In genomic region chr11:27387362-27387761, GRCh38 we compare ENCODE assay signal across 18 cellular contexts. TPM values are rescaled to one million over a fixed set of nuclear protein-coding genes. Genes with fewer than 3 reads are reported as not detected.
DNase-seq lines count a peak whose midpoint lies in the region; ATAC-seq and TF ChIP-seq lines count a peak whose summit lies in the region.
"Had no signal": no experiment of that assay in that cellular context is flagged by ENCODE, and none has a peak within 500 bp of the region (broad histone marks: within the 10 kb centered on the region; RNA-seq: fewer than 3 reads in every experiment).

No MANE protein-coding gene starts in this region.

- peak overlapping the region; percentile 34 for H3K4me2 ChIP-seq in GM23338
- H3K4me2 ChIP-seq: SK-N-SH had no signal

- H3K27ac Mint-ChIP-seq in GM23338 (peak overlapping the region; percentile 17; the same call in 1 of the 2 replicates), glutamatergic neuron (ENCODE audit: unreplicated experiment) (peak overlapping the region; percentile 82), progenitor cell of endocrine pancreas (peak overlapping the region; percentile 69)
- H3K27ac Mint-ChIP-seq in T-helper 2 cell treated with Interferon-gamma antibody and Interleukin-4, amounts not matched to agents 5 μg/mL and 100 μg/mL, for 36 hours, result peak overlapping the region; percentile 15
- H3K27ac Mint-ChIP-seq: B cell; CD4-positive, CD25-positive, alpha-beta regulatory T cell had no signal

- peaks cover 10% of the 10 kb centered on the region; the same call in 1 of the 2 replicates for H3K36me3 ChIP-seq in GM23338 (ENCODE audit: insufficient read depth)

- peak overlapping the region; percentile 40; the same call in 1 of the 2 replicates for H3K27ac ChIP-seq in GM23338 (ENCODE audit: low read depth)
- H3K27ac ChIP-seq: Peyer's patch had no signal

- no peaks in the 10 kb centered on the region for H3K9me2 ChIP-seq in GM23338 (ENCODE audit: insufficient read depth)
- H3K9me2 ChIP-seq: SK-N-SH had no signal

- H3K9me3 Mint-ChIP-seq in GM23338 (no peaks in the 10 kb centered on the region), glutamatergic neuron (ENCODE audit: unreplicated experiment) (peaks cover 3% of the 10 kb centered on the region), progenitor cell of endocrine pancreas (ENCODE audit: low read depth) (no peaks in the 10 kb centered on the region)
- H3K9me3 Mint-ChIP-seq in T-helper 2 cell treated with Interferon-gamma antibody and Interleukin-4, amounts not matched to agents 5 μg/mL and 100 μg/mL, for 36 hours, result no peaks in the 10 kb centered on the region
- H3K9me3 Mint-ChIP-seq: CD4-positive, CD25-positive, alpha-beta regulatory T cell; IgD-negative memory B cell had no signal

- H3K27me3 Mint-ChIP-seq in GM23338 (ENCODE audit: insufficient read depth, low read depth, poor library complexity), result no peaks in the 10 kb centered on the region
- peaks cover 30% of the 10 kb centered on the region for H3K27me3 Mint-ChIP-seq in T-helper 2 cell treated with Interferon-gamma antibody and Interleukin-4, amounts not matched to agents 5 μg/mL and 100 μg/mL, for 36 hours (ENCODE audit: low read depth)
- no peaks in the 10 kb centered on the region for H3K27me3 Mint-ChIP-seq in glutamatergic neuron (ENCODE audit: unreplicated experiment)
- no peaks in the 10 kb centered on the region for H3K27me3 Mint-ChIP-seq in progenitor cell of endocrine pancreas
- H3K27me3 Mint-ChIP-seq: B cell; CD4-positive, CD25-positive, alpha-beta regulatory T cell had no signal

- TF ChIP-seq CTCF in GM23338 (conservative IDR thresholded peaks at IDR 0.05; ENCODE audit: low read depth in 2 of 2) (no peak), glutamatergic neuron (IDR thresholded peaks at IDR 0.05; ENCODE audit: partially characterized antibody, unreplicated experiment) (no peak), progenitor cell of endocrine pancreas (IDR thresholded peaks at IDR 0.05; ENCODE audit: unreplicated experiment) (no peak), GM13977 (IDR thresholded peaks at IDR 0.05; ENCODE audit: extremely low read depth, insufficient read depth, missing control alignments) (no peak)

- 0 out of 2 replicates have a peak overlapping the region, but pooled peaks have one; percentile 15 for H3K4me3 ChIP-seq in GM23338
- H3K4me3 ChIP-seq: Peyer's patch had no signal

- no peaks in the 10 kb centered on the region for H4K20me1 ChIP-seq in GM23338 (replicated peaks; ENCODE audit: insufficient read depth)

- intact Hi-C loops in posterior cingulate gyrus (cut with DNase I), result no loop called here

- no peak overlapping the region for H3K4me3 Mint-ChIP-seq in GM23338
- H3K4me3 Mint-ChIP-seq in T-helper 2 cell treated with Interferon-gamma antibody and Interleukin-4, amounts not matched to agents 5 μg/mL and 100 μg/mL, for 36 hours, result no peak overlapping the region
- H3K4me3 Mint-ChIP-seq in glutamatergic neuron (ENCODE audit: unreplicated experiment), result peak overlapping the region; percentile 16
- no peak overlapping the region for H3K4me3 Mint-ChIP-seq in progenitor cell of endocrine pancreas (ENCODE audit: low read depth)
- H3K4me3 Mint-ChIP-seq: B cell; CD4-positive, CD25-positive, alpha-beta regulatory T cell; IgD-negative memory B cell had no signal

- H3F3A ChIP-seq in GM23338 (replicated peaks; ENCODE audit: low read depth), result no peaks in the 10 kb centered on the region

- H3K27me3 ChIP-seq in GM23338 (ENCODE audit: insufficient read depth), result no peaks in the 10 kb centered on the region
- H3K27me3 ChIP-seq: Peyer's patch had no signal

- H3K36me3 Mint-ChIP-seq in GM23338 (ENCODE audit: low read depth), result peaks cover 16% of the 10 kb centered on the region; the same call in 2 of the 3 replicates
- H3K36me3 Mint-ChIP-seq in T-helper 2 cell treated with Interferon-gamma antibody and Interleukin-4, amounts not matched to agents 5 μg/mL and 100 μg/mL, for 36 hours (ENCODE audit: low read depth), result no peaks in the 10 kb centered on the region
- H3K36me3 Mint-ChIP-seq in glutamatergic neuron (ENCODE audit: unreplicated experiment), result no peaks in the 10 kb centered on the region
- peaks cover 17% of the 10 kb centered on the region for H3K36me3 Mint-ChIP-seq in progenitor cell of endocrine pancreas (ENCODE audit: insufficient read depth)
- H3K36me3 Mint-ChIP-seq: CD4-positive, CD25-positive, alpha-beta regulatory T cell had no signal

- peaks cover 59% of the 10 kb centered on the region for H3K4me1 ChIP-seq in GM23338 (ENCODE audit: insufficient read depth)

- in situ Hi-C loops in GM13977 (cut with MboI; ENCODE audit: low pct_unique_long_range_greater_than_20kb, low sequenced_read_pairs, unreplicated experiment), result no loop called here

- ATAC-seq in GM23338, result peak; percentile 61
- ATAC-seq: Right ventricle myocardium inferior had no signal

- DNase-seq in GM23338 (ENCODE audit: low spot score) (peak; percentile 27), glutamatergic neuron (no peak), progenitor cell of endocrine pancreas (ENCODE audit: low spot score, unreplicated experiment) (no peak), GM13977 (ENCODE audit: low spot score) (no peak), posterior cingulate gyrus (no peak)
- peak; percentile 5 for DNase-seq in T-helper 2 cell treated with Interferon-gamma antibody and Interleukin-4, amounts not matched to agents 5 μg/mL and 100 μg/mL, for 36 hours (ENCODE audit: low spot score)
- no peak for DNase-seq in activated naive CD4-positive, alpha-beta T cell treated with anti-CD3 and anti-CD28 coated beads, Interleukin-2, amount 50 U/mL, for 16 hours
- DNase-seq: H7, NCI-H1105, NCI-H1694, NCI-H226, NCI-H524 treated with DMSO at 0.1 percent for 48 hours, Peyer's patch, SK-N-SH had no signal

- H2AFZ ChIP-seq in GM23338, result no peak overlapping the region

- peaks cover 39% of the 10 kb centered on the region for H3K79me2 ChIP-seq in GM23338 (replicated peaks; ENCODE audit: insufficient read depth)

- H3K4me1 Mint-ChIP-seq in GM23338 (peaks cover 53% of the 10 kb centered on the region), glutamatergic neuron (ENCODE audit: low read depth, unreplicated experiment) (peaks cover 76% of the 10 kb centered on the region), progenitor cell of endocrine pancreas (ENCODE audit: low read depth) (peaks cover 52% of the 10 kb centered on the region)
- peaks cover 11% of the 10 kb centered on the region for H3K4me1 Mint-ChIP-seq in T-helper 2 cell treated with Interferon-gamma antibody and Interleukin-4, amounts not matched to agents 5 μg/mL and 100 μg/mL, for 36 hours (ENCODE audit: low read depth)
- H3K4me1 Mint-ChIP-seq: B cell, IgD-negative memory B cell had no signal

TF ChIP-seq in GM23338, 12 proteins besides CTCF, POLR2A, EP300 and RAD21:
- TF ChIP-seq EZH2phosphoT487 (IDR thresholded peaks at IDR 0.05; ENCODE audit: unreplicated experiment) (no peak), ZNF331 (CRISPR knock-in tag; IDR thresholded peaks at IDR 0.05; ENCODE audit: low read depth) (no peak), EZH2 (IDR thresholded peaks at IDR 0.05; ENCODE audit: low read depth, unreplicated experiment) (no peak)

RNA-seq across cellular contexts. Expression of gene CCDC34, which starts 24.3 kb away (rescaled TPM):
- 7.4 and 10.1 TPM in 2 replicates for total RNA-seq in GM23338 (2014; rRNA removed; shearing (Covaris generic))
- 47.9 and 56.0 TPM in 2 replicates for polyA plus RNA-seq in GM23338 (2016; fragmentation: Nextera tagmentation; extraction: Ambion mirVana)
- 3.5 TPM for total RNA-seq in glutamatergic neuron (ENCODE audit: unreplicated experiment)
- total RNA-seq in progenitor cell of endocrine pancreas, result 25.9 and 32.2 TPM in 2 replicates

Comparison
In these comparisons a context has a peak if more than half of its experiments do, and no peak if none do; other contexts are left out.
1. DNase-seq: peak in GM23338 (single experiment) and T-helper 2 cell treated with Interferon-gamma antibody and Interleukin-4, amounts not matched to agents 5 μg/mL and 100 μg/mL, for 36 hours (single experiment); none in glutamatergic neuron (single experiment), progenitor cell of endocrine pancreas (single experiment), GM13977 (single experiment), posterior cingulate gyrus (0 of 10) and activated naive CD4-positive, alpha-beta T cell treated with anti-CD3 and anti-CD28 coated beads, Interleukin-2, amount 50 U/mL, for 16 hours (single experiment).
2. H3K27ac Mint-ChIP-seq: peak in every context shown above with its lines; median percentile 82 in glutamatergic neuron; 69 in progenitor cell of endocrine pancreas; 17 in GM23338; 15 in T-helper 2 cell treated with Interferon-gamma antibody and Interleukin-4, amounts not matched to agents 5 μg/mL and 100 μg/mL, for 36 hours.